8 cellular contexts compared by ENCODE assay signal in genomic region chr18:63322246-63322645, GRCh38. TPM values are rescaled to one million over a fixed set of nuclear protein-coding genes. Genes with fewer than 3 reads are reported as not detected.
DNase-seq lines count a peak whose midpoint lies in the region; ATAC-seq and TF ChIP-seq lines count a peak whose summit lies in the region.

No MANE protein-coding gene starts in this region.

- no peak overlapping the region for H3K18ac ChIP-seq in mesenchymal stem cell (ENCODE audit: low read depth in 1 of 2, low read length in 2 of 2)

- no peak overlapping the region for H3K23ac ChIP-seq in mesenchymal stem cell (ENCODE audit: low read length in 2 of 2)

- H3K36me3 ChIP-seq in heart right ventricle (no peaks in the 10 kb centered on the region), mesenchymal stem cell (ENCODE audit: control insufficient read depth in 1 of 2, insufficient read depth in 2 of 2, low read depth in 1 of 2, low read length in 2 of 2) (no peaks in the 10 kb centered on the region), vagina (no peaks in the 10 kb centered on the region), testis (ENCODE audit: low read depth, missing control alignments) (no peaks in the 10 kb centered on the region)

- no peak for ATAC-seq in heart right ventricle
- ATAC-seq in Right ventricle myocardium superior (ENCODE audit: poor library complexity) = no peak
- ATAC-seq in T-helper 17 cell = no peak
- ATAC-seq in left colon = no peak

- peaks cover 0 to 37% (median 19%) of the 10 kb centered on the region in 9 donors for H3K4me1 ChIP-seq in heart right ventricle
- peaks cover 14% of the 10 kb centered on the region for H3K4me1 ChIP-seq in mesenchymal stem cell (ENCODE audit: control insufficient read depth, insufficient read depth, low read depth, low read length)
- peaks cover 15% of the 10 kb centered on the region for H3K4me1 ChIP-seq in vagina
- peaks cover 10% of the 10 kb centered on the region for H3K4me1 ChIP-seq in testis

- no peak for TF ChIP-seq POLR2A in vagina (IDR thresholded peaks at IDR 0.05)
- TF ChIP-seq POLR2A in testis (IDR thresholded peaks at IDR 0.05) = no peak

- H2BK12ac ChIP-seq in mesenchymal stem cell (ENCODE audit: low read length in 2 of 2) = no peak overlapping the region

- H3K14ac ChIP-seq in mesenchymal stem cell (ENCODE audit: low read length in 2 of 2) = no peak overlapping the region

- peaks cover 0 to 8% (median 0%) of the 10 kb centered on the region in 7 donors for H3K27me3 ChIP-seq in heart right ventricle
- H3K27me3 ChIP-seq in mesenchymal stem cell (ENCODE audit: control insufficient read depth in 1 of 2, insufficient read depth in 1 of 2, low read length in 2 of 2) = no peaks in the 10 kb centered on the region
- H3K27me3 ChIP-seq in vagina = no peaks in the 10 kb centered on the region
- no peaks in the 10 kb centered on the region for H3K27me3 ChIP-seq in testis

- H3K4me3 ChIP-seq in heart right ventricle (no peak overlapping the region), mesenchymal stem cell (ENCODE audit: insufficient read depth in 1 of 2, low read depth in 1 of 2, low read length in 2 of 2) (no peak overlapping the region), vagina (no peak overlapping the region), testis (no peak overlapping the region)

- no peak overlapping the region for H3K4me2 ChIP-seq in mesenchymal stem cell (ENCODE audit: low read length, poor library complexity, severe bottlenecking)

- peaks cover 26% of the 10 kb centered on the region for H3K4me1 Mint-ChIP-seq in T-helper 17 cell

- peaks cover 10% of the 10 kb centered on the region for H3K36me3 Mint-ChIP-seq in T-helper 17 cell (ENCODE audit: low read depth)

- intact Hi-C loops in heart right ventricle (cut with DNase I) = loop anchor here (2.0 to 5.0 kb wide), 9 partner anchors 189 to 305 kb away; no protein-coding TSS in a partner anchor
- intact Hi-C loops in Right ventricle myocardium superior (cut with DNase I) = loop anchor here (5.0 kb wide), 1 partner anchor 190 kb away; no protein-coding TSS in a partner anchor
- intact Hi-C loops in vagina (cut with DNase I) = loop anchor here (2.0 to 5.0 kb wide), 2 partner anchors 189 to 295 kb away; no protein-coding TSS in a partner anchor
- intact Hi-C loops in testis (cut with DNase I; ENCODE audit: low total_unique reads) = loop anchor here (5.0 kb wide), 1 partner anchor 195 kb away; no protein-coding TSS in a partner anchor
- intact Hi-C loops in left colon (cut with DNase I, micrococcal nuclease) = loop anchor here (5.0 kb wide), 2 partner anchors 190 to 305 kb away; no protein-coding TSS in a partner anchor

- H3K27ac Mint-ChIP-seq in T-helper 17 cell = peak overlapping the region; percentile 87

- no peak overlapping the region for H3K4ac ChIP-seq in mesenchymal stem cell (ENCODE audit: low read depth in 1 of 2, low read length in 2 of 2)

- H2AK5ac ChIP-seq in mesenchymal stem cell (ENCODE audit: low read length, severe bottlenecking) = no peak overlapping the region

- H4K8ac ChIP-seq in mesenchymal stem cell (ENCODE audit: low read length) = no peak overlapping the region

- DNase-seq in heart right ventricle (no peak), Right ventricle myocardium superior (no peak), T-helper 17 cell (no peak), mesenchymal stem cell (no peak), vagina (ENCODE audit: extremely low spot score in 2 of 2) (no peak), testis (no peak), left colon (no peak), SHP77 (lab: John Stamatoyannopoulos, UW) (no peak)

- peak overlapping the region; percentile 58 for H3K9ac ChIP-seq in mesenchymal stem cell (ENCODE audit: low read length)

- no peak overlapping the region for H2BK5ac ChIP-seq in mesenchymal stem cell (ENCODE audit: low read depth, low read length, poor library complexity, severe bottlenecking)

- no peak overlapping the region for H2AFZ ChIP-seq in mesenchymal stem cell (ENCODE audit: low read depth, low read length)

- no peak overlapping the region for H2BK15ac ChIP-seq in mesenchymal stem cell (ENCODE audit: low read depth, poor library complexity, severe bottlenecking)

- H4K91ac ChIP-seq in mesenchymal stem cell (ENCODE audit: low read length) = no peak overlapping the region

- 80 to 86% methylated on average over 5 of the region's 5 CpGs for WGBS in heart right ventricle, 2 donors
- WGBS in mesenchymal stem cell = no CpG with 5 or more reads among the region's 5 CpGs
- 68 to 76% methylated on average over 5 of the region's 5 CpGs for WGBS in testis, 2 donors

- no peak overlapping the region for H3K4me3 Mint-ChIP-seq in T-helper 17 cell

- no peak for TF ChIP-seq CTCF in heart right ventricle (IDR thresholded peaks at IDR 0.05)
- TF ChIP-seq CTCF in vagina (IDR thresholded peaks at IDR 0.05) = no peak
- no peak for TF ChIP-seq CTCF in testis (IDR thresholded peaks at IDR 0.05)

- no peak overlapping the region for H2BK120ac ChIP-seq in mesenchymal stem cell (ENCODE audit: low read depth, low read length)

- H3K9me3 ChIP-seq in heart right ventricle = no peaks in the 10 kb centered on the region
- H3K9me3 ChIP-seq in T-helper 17 cell (ENCODE audit: control insufficient read depth, low read length, poor library complexity, severe bottlenecking) = no peaks in the 10 kb centered on the region
- no peaks in the 10 kb centered on the region for H3K9me3 ChIP-seq in mesenchymal stem cell (ENCODE audit: control insufficient read depth, low read length)
- H3K9me3 ChIP-seq in vagina = no peaks in the 10 kb centered on the region
- H3K9me3 ChIP-seq in testis = no peaks in the 10 kb centered on the region

- H3K79me1 ChIP-seq in mesenchymal stem cell (replicated peaks; ENCODE audit: low read length, poor library complexity, severe bottlenecking) = peaks cover 9% of the 10 kb centered on the region

- peak overlapping the region in 6 of 10 donors; percentile 28 to 56 (median 46) for H3K27ac ChIP-seq in heart right ventricle
- no peak overlapping the region for H3K27ac ChIP-seq in mesenchymal stem cell (ENCODE audit: low read length, poor library complexity, severe bottlenecking)
- peak overlapping the region; percentile 91 for H3K27ac ChIP-seq in vagina
- peak overlapping the region in 1 of 2 donors; percentile 66 for H3K27ac ChIP-seq in testis

- no peaks in the 10 kb centered on the region for H3K27me3 Mint-ChIP-seq in T-helper 17 cell

RNA-seq across cellular contexts. Expression of gene BCL2, which starts 2.7 kb away (rescaled TPM):
- total RNA-seq in heart right ventricle = 10 to 100 TPM in 4 of 10 donors, 1 to 10 TPM in 6; 5.2 to 23.1 (median 9.8) TPM
- 1 to 10 TPM; 1.5 to 3.2 TPM for polyA plus RNA-seq in heart right ventricle
- total RNA-seq in Right ventricle myocardium superior = 9.0 TPM
- 100 to 1,000 TPM; 134 to 136 TPM for total RNA-seq in T-helper 17 cell
- polyA plus RNA-seq in mesenchymal stem cell (2013, experiment 1 of 2) = 0.28 TPM
- 0.19 TPM for polyA plus RNA-seq in mesenchymal stem cell (2013, experiment 2 of 2)
- total RNA-seq in vagina = 18.7 TPM
- total RNA-seq in testis = 10 to 100 TPM; 16.0 to 20.8 TPM
- 6.3 TPM for polyA plus RNA-seq in testis (ENCODE audit: insufficient read depth, low read depth, low replicate concordance)
- 10 to 100 TPM; 16.6 to 19.3 TPM for total RNA-seq in left colon

RNA-seq across cellular contexts. Expression of gene KDSR, which starts 44.8 kb away (rescaled TPM):
- total RNA-seq in heart right ventricle (10 to 100 TPM; 28.6 to 41.6 (median 34.9) TPM), Right ventricle myocardium superior (29.2 TPM), T-helper 17 cell (10 to 100 TPM; 55.2 to 71.2 TPM), vagina (42.0 TPM), testis (10 to 100 TPM; 41.7 to 64.1 TPM), left colon (10 to 100 TPM; 32.6 to 42.8 TPM)
- polyA plus RNA-seq in heart right ventricle (10 to 100 TPM in 1 of 2 donors, 1 to 10 TPM in 1; 9.4 to 21.0 TPM), testis (ENCODE audit: insufficient read depth, low read depth, low replicate concordance) (30.2 TPM)
- 27.4 TPM for polyA plus RNA-seq in mesenchymal stem cell (2013, experiment 1 of 2)
- 28.3 TPM for polyA plus RNA-seq in mesenchymal stem cell (2013, experiment 2 of 2)
